Comparison of ENCODE assay signal across 8 cellular contexts in the genomic region with DNA sequence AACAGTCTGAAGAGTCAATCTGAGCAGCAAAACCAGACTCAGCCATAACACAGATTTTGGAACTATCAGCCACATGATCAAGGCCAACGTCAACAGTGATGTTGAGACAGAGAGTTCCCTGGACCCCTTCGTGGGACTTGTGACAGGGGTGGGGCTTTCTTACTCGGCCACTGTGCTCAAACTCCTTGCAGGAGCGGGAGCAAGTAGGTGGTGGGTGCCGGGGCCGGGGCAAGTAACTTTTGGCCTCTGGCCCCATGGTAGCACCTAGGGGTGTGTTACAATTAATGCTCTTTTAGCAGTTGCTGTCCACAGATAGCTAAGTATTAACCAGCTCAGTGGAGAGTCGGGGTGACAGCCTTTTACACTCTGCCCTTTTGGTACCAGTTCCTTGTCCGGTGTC.
"Had no signal": no experiment of that assay in that cellular context is flagged by ENCODE, and none has a peak within 500 bp of the region (broad histone marks: within the 10 kb centered on the region; RNA-seq: fewer than 3 reads in every experiment).

No MANE protein-coding gene starts in this region.

- H3K4me1 ChIP-seq: HAP-1 had no signal

- H3K36me3 ChIP-seq: HAP-1 had no signal

- DNase-seq: GM23248, GOT3, H7, HFFc6, IMR-90 had no signal

- H3K27ac ChIP-seq: GM23248 had no signal

- H3K4me3 ChIP-seq: GM23248, HAP-1, K562 had no signal

- ATAC-seq: HCT116, K562 had no signal

- H3K9me3 ChIP-seq: HAP-1 had no signal

- H3K9ac ChIP-seq: GM23248 had no signal

- H2AFZ ChIP-seq: GM23248 had no signal
